In the genomic region with DNA sequence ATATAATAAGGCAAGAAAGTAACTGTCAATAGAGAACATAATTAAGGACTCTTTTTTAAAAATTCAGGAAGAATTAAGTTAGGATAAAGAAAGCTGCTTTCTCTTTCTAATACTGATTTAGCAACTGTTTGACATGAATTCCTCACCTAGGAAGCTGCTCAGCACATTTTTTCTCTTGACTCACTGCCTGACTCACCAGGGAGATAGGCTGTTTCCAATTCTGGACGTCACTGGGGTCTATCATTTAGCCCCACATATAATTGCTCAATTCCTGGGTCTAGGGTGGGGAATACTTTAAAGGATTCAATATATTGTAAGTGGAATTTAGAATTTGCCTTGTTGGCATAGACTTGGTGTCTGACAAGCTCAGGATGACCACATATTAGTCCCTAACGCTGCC, we compare ENCODE assay signal across 11 cellular contexts. TPM values are rescaled to one million over a fixed set of nuclear protein-coding genes. Genes with fewer than 3 reads are reported as not detected.
DNase-seq lines count a peak whose midpoint lies in the region; ATAC-seq and TF ChIP-seq lines count a peak whose summit lies in the region.
"Had no signal": no experiment of that assay in that cellular context is flagged by ENCODE, and none has a peak within 500 bp of the region (broad histone marks: within the 10 kb centered on the region; RNA-seq: fewer than 3 reads in every experiment).

No MANE protein-coding gene starts in this region.

- WGBS in endodermal cell (ENCODE audit: insufficient coverage in 1 of 2, insufficient read length in 1 of 2), 2 experiments = 80 to 90% methylated on average over 1 to 2 of the region's 2 CpGs

- peak; percentile 55 for DNase-seq in GM04503 (ENCODE audit: low read depth)
- DNase-seq in SJSA1 (ENCODE audit: low read depth in 1 of 2, low spot score in 2 of 2) = peak; percentile 70 to 75
- peak; percentile 89 to 92 for DNase-seq in foreskin fibroblast
- no peak for DNase-seq in gastrocnemius medialis
- DNase-seq in NCI-H69 (lab: John Stamatoyannopoulos, UW) = no peak
- DNase-seq in upper lobe of right lung = no peak
- DNase-seq in KBM-7 = no peak
- DNase-seq in endodermal cell = no peak
- DNase-seq: activated CD4-positive, alpha-beta memory T cell treated with anti-CD3 and anti-CD28 coated beads, Interleukin-2, amount 10 ng/mL, durations not matched to agents 7 days and 5 days; amygdala had no signal

- no peak overlapping the region for H3K4me3 ChIP-seq in SJSA1
- no peak overlapping the region for H3K4me3 ChIP-seq in foreskin fibroblast (ENCODE audit: low read depth in 1 of 2, low read length in 2 of 2)
- no peak overlapping the region for H3K4me3 ChIP-seq in gastrocnemius medialis
- no peak overlapping the region for H3K4me3 ChIP-seq in upper lobe of right lung
- H3K4me3 ChIP-seq in endodermal cell (ENCODE audit: low read length) = no peak overlapping the region

- H3K9me3 Mint-ChIP-seq in endodermal cell = no peaks in the 10 kb centered on the region
- H3K9me3 Mint-ChIP-seq: nephron had no signal

- peak; percentile 53 to 78 for ATAC-seq in gastrocnemius medialis
- ATAC-seq in upper lobe of right lung = no peak

- TF ChIP-seq CTCF in foreskin fibroblast (IDR thresholded peaks at IDR 0.05; ENCODE audit: low read depth, low read length) = no peak
- no peak for TF ChIP-seq CTCF in gastrocnemius medialis (IDR thresholded peaks at IDR 0.05 in 4 of 5, conservative IDR thresholded peaks at IDR 0.05 in 1 of 5)
- no peak for TF ChIP-seq CTCF in upper lobe of right lung (IDR thresholded peaks at IDR 0.05)
- no peak for TF ChIP-seq CTCF in endodermal cell (conservative IDR thresholded peaks at IDR 0.05)

- H3K27me3 ChIP-seq in SJSA1 (replicated peaks) (no peaks in the 10 kb centered on the region), gastrocnemius medialis (no peaks in the 10 kb centered on the region), upper lobe of right lung (no peaks in the 10 kb centered on the region), endodermal cell (ENCODE audit: control insufficient read depth, insufficient read depth, low read length, poor library complexity, severe bottlenecking) (no peaks in the 10 kb centered on the region)

- H3K36me3 ChIP-seq in SJSA1 (no peaks in the 10 kb centered on the region), gastrocnemius medialis (no peaks in the 10 kb centered on the region), upper lobe of right lung (no peaks in the 10 kb centered on the region), endodermal cell (ENCODE audit: control insufficient read depth, insufficient read depth, low read length) (no peaks in the 10 kb centered on the region)

- H3K4me1 ChIP-seq in SJSA1 (replicated peaks) (peaks cover 37% of the 10 kb centered on the region), gastrocnemius medialis (peaks cover 14 to 46% of the 10 kb centered on the region in 2 donors), upper lobe of right lung (no peaks in the 10 kb centered on the region), endodermal cell (ENCODE audit: control insufficient read depth, insufficient read depth, low read length) (no peaks in the 10 kb centered on the region)

- H3K27ac Mint-ChIP-seq in endodermal cell = no peak overlapping the region
- H3K27ac Mint-ChIP-seq: activated CD4-positive, alpha-beta memory T cell treated with anti-CD3 and anti-CD28 coated beads, Interleukin-2, amount 10 ng/mL, durations not matched to agents 7 days and 5 days; nephron had no signal

- intact Hi-C loops in gastrocnemius medialis (cut with DNase I; ENCODE audit: low total_unique reads) (no loop called here), upper lobe of right lung (cut with DNase I) (no loop called here)

- H3K9me3 ChIP-seq in SJSA1 (replicated peaks) (peaks cover 2% of the 10 kb centered on the region; the same call in 1 of the 2 replicates), gastrocnemius medialis (no peaks in the 10 kb centered on the region), upper lobe of right lung (no peaks in the 10 kb centered on the region), endodermal cell (ENCODE audit: control insufficient read depth, low read length) (no peaks in the 10 kb centered on the region)

- peak overlapping the region; percentile 87 for H3K27ac ChIP-seq in SJSA1
- peak overlapping the region in 3 of 4 donors; percentile 9 to 46 (median 17) for H3K27ac ChIP-seq in gastrocnemius medialis
- H3K27ac ChIP-seq in upper lobe of right lung = no peak overlapping the region
- no peak overlapping the region for H3K27ac ChIP-seq in endodermal cell (ENCODE audit: low read depth, low read length)

- in situ Hi-C loops in gastrocnemius medialis (cut with MboI; ENCODE audit: low sequenced_read_pairs in 4 of 4) = no loop called here
- in situ Hi-C loops in KBM-7 (cut with MboI; ENCODE audit: low pct_unique_long_range_greater_than_20kb, low sequenced_read_pairs) = no loop called here

- no peaks in the 10 kb centered on the region for H3K27me3 Mint-ChIP-seq in endodermal cell (ENCODE audit: insufficient read depth)
- H3K27me3 Mint-ChIP-seq: activated CD4-positive, alpha-beta memory T cell treated with anti-CD3 and anti-CD28 coated beads, Interleukin-2, amount 10 ng/mL, durations not matched to agents 7 days and 5 days had no signal

- H3K4me1 Mint-ChIP-seq in endodermal cell = no peaks in the 10 kb centered on the region

- H3K36me3 Mint-ChIP-seq in endodermal cell (ENCODE audit: low read depth) = no peaks in the 10 kb centered on the region

- TF ChIP-seq POLR2A in gastrocnemius medialis (IDR thresholded peaks at IDR 0.05) = no peak

- no peak overlapping the region for H3K9ac ChIP-seq in endodermal cell (ENCODE audit: extremely low read depth, low read length, poor library complexity, severe bottlenecking)

- H3K4me3 Mint-ChIP-seq in endodermal cell = no peak overlapping the region
- H3K4me3 Mint-ChIP-seq: activated CD4-positive, alpha-beta memory T cell treated with anti-CD3 and anti-CD28 coated beads, Interleukin-2, amount 10 ng/mL, durations not matched to agents 7 days and 5 days; nephron had no signal

RNA-seq across cellular contexts. Expression of gene UGP2, which starts 50.8 kb away (rescaled TPM):
- 227 and 287 TPM in 2 replicates for total RNA-seq in SJSA1 (2014; rRNA removed; shearing (Covaris generic))
- 100 to 1,000 TPM; 398 to 784 (median 580) TPM for total RNA-seq in gastrocnemius medialis
- total RNA-seq in upper lobe of right lung = 145 TPM
- total RNA-seq in endodermal cell = 100 to 1,000 TPM; 104 to 136 TPM
- polyA plus RNA-seq in endodermal cell (2013, experiment 1 of 2) = 118 TPM
- 86.8 TPM for polyA plus RNA-seq in endodermal cell (2013, experiment 2 of 2)

Comparison
In these comparisons a context has a peak if more than half of its experiments do, and no peak if none do; other contexts are left out.
1. DNase-seq: peak in GM04503 (single experiment), SJSA1 (2 of 2) and foreskin fibroblast (2 of 2); none in gastrocnemius medialis (0 of 2), NCI-H69 (single experiment), upper lobe of right lung (single experiment), KBM-7 (single experiment) and endodermal cell (single experiment).
2. H3K27ac ChIP-seq: peak in SJSA1 (single experiment) and gastrocnemius medialis (3 of 4); none in upper lobe of right lung (single experiment) and endodermal cell (single experiment).